21 cellular contexts compared by ENCODE assay signal in the genomic region with DNA sequence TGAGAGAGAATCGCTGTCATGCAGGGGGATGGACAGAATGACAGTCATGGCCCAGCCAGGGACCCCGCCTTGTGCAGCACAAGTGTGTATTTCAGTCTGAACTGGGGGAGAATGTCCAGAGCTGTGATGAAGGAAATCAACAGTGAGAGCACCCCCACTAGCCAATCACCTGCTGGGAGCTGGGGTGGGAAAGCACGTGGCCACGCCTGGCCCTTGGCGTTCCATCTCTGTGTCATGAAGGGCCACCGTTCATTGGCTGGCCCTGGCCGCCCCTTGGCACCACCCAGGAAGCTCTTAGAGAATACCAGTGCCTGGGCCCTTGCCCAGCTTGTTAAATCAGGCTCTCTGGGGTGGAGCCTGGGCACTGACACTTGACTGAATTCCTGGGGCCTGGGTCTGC. TPM values are rescaled to one million over a fixed set of nuclear protein-coding genes. Genes with fewer than 3 reads are reported as not detected.
DNase-seq lines count a peak whose midpoint lies in the region; ATAC-seq and TF ChIP-seq lines count a peak whose summit lies in the region.
"Had no signal": no experiment of that assay in that cellular context is flagged by ENCODE, and none has a peak within 500 bp of the region (broad histone marks: within the 10 kb centered on the region; RNA-seq: fewer than 3 reads in every experiment).

No MANE protein-coding gene starts in this region.

- WGBS in sigmoid colon, 2 donors: 74 to 83% methylated on average over 7 of the region's 7 CpGs
- WGBS in SK-N-SH (ENCODE audit: low lambda C conversion rate): 46% methylated on average over 2 of the region's 7 CpGs

- no peaks in the 10 kb centered on the region for H3K79me2 ChIP-seq in SK-N-SH (ENCODE audit: insufficient read depth)

- H3K4me3 Mint-ChIP-seq in activated T-cell treated with anti-CD3 and anti-CD28 coated beads, Interleukin-2, amount 50 U/mL, for 24 hours: no peak overlapping the region

- CTCF ChIA-PET in SK-N-SH (lab: Yijun Ruan, JAX): interaction anchor here (1.0 to 13.2 kb wide), 6 partner anchors 18 to 743 kb away, joined by 3 to 191 read pairs (median 4); a partner anchor contains a TSS

- peak; percentile 9 for DNase-seq in activated T-cell treated with anti-CD3 and anti-CD28 coated beads, Interleukin-2, amount 50 U/mL, for 24 hours
- DNase-seq in activated T-cell treated with anti-CD3 and anti-CD28 coated beads, Interleukin-2, amount 50 U/mL, for 48 hours: no peak
- no peak for DNase-seq in left lung
- DNase-seq in sigmoid colon: peak; percentile 28
- DNase-seq in iPS-NIHi11 (ENCODE audit: low spot score): no peak
- DNase-seq in SK-N-SH: no peak
- no peak for DNase-seq in hepatic stellate cell (ENCODE audit: low spot score)
- DNase-seq: 8988T, COR-L47, GDM1, H7, MM.1S, NCI-H1092, NCI-H1436 treated with DMSO at 0.1 percent for 48 hours, NCI-H2029 treated with DMSO at 0.1 percent for 48 hours, NCI-H446 treated with DMSO at 0.1 percent for 48 hours had no signal

- TF ChIP-seq POLR2A in sigmoid colon (IDR thresholded peaks at IDR 0.05): no peak

- H3K9me3 Mint-ChIP-seq in activated T-cell treated with anti-CD3 and anti-CD28 coated beads, Interleukin-2, amount 50 U/mL, for 24 hours: no peaks in the 10 kb centered on the region

- POLR2A ChIA-PET in SK-N-SH (lab: Yijun Ruan, JAX): no interaction called here

- H4K20me1 ChIP-seq in SK-N-SH (ENCODE audit: insufficient read depth): no peaks in the 10 kb centered on the region

- no peaks in the 10 kb centered on the region for H3K27me3 Mint-ChIP-seq in activated T-cell treated with anti-CD3 and anti-CD28 coated beads, Interleukin-2, amount 50 U/mL, for 24 hours

- no peak overlapping the region for H3K4me2 ChIP-seq in SK-N-SH

- no peaks in the 10 kb centered on the region for H3K36me3 Mint-ChIP-seq in activated T-cell treated with anti-CD3 and anti-CD28 coated beads, Interleukin-2, amount 50 U/mL, for 24 hours (ENCODE audit: low read depth)

- TF ChIP-seq CTCF in left lung (IDR thresholded peaks at IDR 0.05) (no peak), sigmoid colon (IDR thresholded peaks at IDR 0.05) (no peak), SK-N-SH (IDR thresholded peaks at IDR 0.05) (no peak)

- no peaks in the 10 kb centered on the region for H3K4me1 Mint-ChIP-seq in activated T-cell treated with anti-CD3 and anti-CD28 coated beads, Interleukin-2, amount 50 U/mL, for 24 hours (ENCODE audit: low read depth)

- H3K9me2 ChIP-seq in SK-N-SH: no peaks in the 10 kb centered on the region

- no peaks in the 10 kb centered on the region for H3K4me1 ChIP-seq in left lung
- no peaks in the 10 kb centered on the region for H3K4me1 ChIP-seq in sigmoid colon
- H3K4me1 ChIP-seq in SK-N-SH (ENCODE audit: control insufficient read depth in 1 of 2, insufficient read depth in 2 of 2, low read depth in 1 of 2, low read length in 1 of 2): peaks cover 0 to 69% of the 10 kb centered on the region in 2 experiments; a peak in 2 of 4 replicates

- TF ChIP-seq RAD21 in Ishikawa (IDR thresholded peaks at IDR 0.05; ENCODE audit: low read depth) (no peak), SK-N-SH (IDR thresholded peaks at IDR 0.05; ENCODE audit: low read length) (no peak)

- H3K36me3 ChIP-seq in left lung: no peaks in the 10 kb centered on the region
- no peaks in the 10 kb centered on the region for H3K36me3 ChIP-seq in sigmoid colon
- H3K36me3 ChIP-seq in SK-N-SH (replicated peaks in 1 of 2; ENCODE audit: control insufficient read depth in 1 of 2, insufficient read depth in 2 of 2, low read length in 1 of 2): no peaks in the 10 kb centered on the region

- H3K9ac ChIP-seq in SK-N-SH: no peak overlapping the region

- H3K27ac ChIP-seq in left lung (no peak overlapping the region), sigmoid colon (no peak overlapping the region), SK-N-SH (ENCODE audit: low read depth in 2 of 2, low read length in 1 of 2) (no peak overlapping the region)

- H3F3A ChIP-seq in SK-N-SH (replicated peaks; ENCODE audit: insufficient read depth): no peaks in the 10 kb centered on the region

- intact Hi-C loops in left lung (cut with DNase I): no loop called here
- intact Hi-C loops in sigmoid colon (cut with DNase I): no loop called here

- ATAC-seq in left lung: peak; percentile 3
- ATAC-seq: Panc1 had no signal

- H3K9me3 ChIP-seq in left lung: no peaks in the 10 kb centered on the region
- H3K9me3 ChIP-seq in sigmoid colon: no peaks in the 10 kb centered on the region
- no peaks in the 10 kb centered on the region for H3K9me3 ChIP-seq in SK-N-SH

- H3K27ac Mint-ChIP-seq in activated T-cell treated with anti-CD3 and anti-CD28 coated beads, Interleukin-2, amount 50 U/mL, for 24 hours: no peak overlapping the region

- TF ChIP-seq EP300 in Ishikawa (IDR thresholded peaks at IDR 0.05; ENCODE audit: borderline replicate concordance) (no peak), sigmoid colon (IDR thresholded peaks at IDR 0.05) (no peak), SK-N-SH (IDR thresholded peaks at IDR 0.05; ENCODE audit: borderline replicate concordance in 1 of 2, low read depth in 1 of 2, low read length in 1 of 2) (no peak)

- no peak overlapping the region for H2AFZ ChIP-seq in SK-N-SH (ENCODE audit: low read depth)

- no peak overlapping the region for H3K4me3 ChIP-seq in left lung
- H3K4me3 ChIP-seq in sigmoid colon: no peak overlapping the region
- no peak overlapping the region for H3K4me3 ChIP-seq in SK-N-SH (ENCODE audit: low read depth in 2 of 2, low read length in 1 of 2)

- H3K27me3 ChIP-seq in left lung (no peaks in the 10 kb centered on the region), sigmoid colon (no peaks in the 10 kb centered on the region), SK-N-SH (ENCODE audit: insufficient read depth) (no peaks in the 10 kb centered on the region)

TF ChIP-seq in Ishikawa, 13 proteins besides CTCF, POLR2A, EP300 and RAD21:
- TF ChIP-seq CREB1 (IDR thresholded peaks at IDR 0.05; ENCODE audit: low read depth) (no peak), CEBPB (IDR thresholded peaks at IDR 0.05) (no peak), ZBTB7A (IDR thresholded peaks at IDR 0.05; ENCODE audit: low read depth) (no peak), TEAD4 (IDR thresholded peaks at IDR 0.05) (no peak), FOXM1 (IDR thresholded peaks at IDR 0.05; ENCODE audit: borderline replicate concordance, low read depth) (no peak)
- TF ChIP-seq, protein P1, sequence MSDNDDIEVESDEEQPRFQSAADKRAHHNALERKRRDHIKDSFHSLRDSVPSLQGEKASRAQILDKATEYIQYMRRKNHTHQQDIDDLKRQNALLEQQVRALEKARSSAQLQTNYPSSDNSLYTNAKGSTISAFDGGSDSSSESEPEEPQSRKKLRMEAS (IDR thresholded peaks at IDR 0.05): 0 out of 2 replicates have a peak, but pooled peaks have one; percentile 33
- TF ChIP-seq, protein P2, sequence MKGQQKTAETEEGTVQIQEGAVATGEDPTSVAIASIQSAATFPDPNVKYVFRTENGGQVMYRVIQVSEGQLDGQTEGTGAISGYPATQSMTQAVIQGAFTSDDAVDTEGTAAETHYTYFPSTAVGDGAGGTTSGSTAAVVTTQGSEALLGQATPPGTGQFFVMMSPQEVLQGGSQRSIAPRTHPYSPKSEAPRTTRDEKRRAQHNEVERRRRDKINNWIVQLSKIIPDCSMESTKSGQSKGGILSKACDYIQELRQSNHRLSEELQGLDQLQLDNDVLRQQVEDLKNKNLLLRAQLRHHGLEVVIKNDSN (IDR thresholded peaks at IDR 0.05): peak; percentile 62; the same call in 1 of the 2 replicates
TF ChIP-seq in Ishikawa: peak in this region for 2.

TF ChIP-seq in SK-N-SH, 30 proteins besides CTCF, POLR2A, EP300 and RAD21:
- TF ChIP-seq TCF12 (IDR thresholded peaks at IDR 0.05): no peak

RNA-seq across cellular contexts. Expression of a gene that starts 22.8 kb away (rescaled TPM):
- 1 to 10 TPM; 1.1 to 2.6 TPM for total RNA-seq in left lung
- 1 to 10 TPM in 3 of 4 donors, under 1 TPM in 1; 0.66 to 4.7 (median 1.5) TPM for total RNA-seq in sigmoid colon
- polyA plus RNA-seq in sigmoid colon: 1 to 10 TPM in 1 of 3 donors, not detected in 2; 1.1 TPM
- polyA plus RNA-seq in SK-N-SH (2012; rRNA removed): 0.13 and 0.24 TPM in 2 replicates
- 0.10 and 0.29 TPM in 2 replicates for polyA plus RNA-seq in SK-N-SH (2012; cell fraction: cytosol; rRNA removed)
- polyA plus RNA-seq in SK-N-SH (2012; cell fraction: nucleus; rRNA removed): 0.09 and 0.10 TPM in 2 replicates
- total RNA-seq: Daoy, LHCN-M2 had no signal
- polyA plus RNA-seq: AG04450 had no signal

Comparison
In these comparisons a context has a peak if more than half of its experiments do, and no peak if none do; other contexts are left out.
1. DNase-seq: peak in activated T-cell treated with anti-CD3 and anti-CD28 coated beads, Interleukin-2, amount 50 U/mL, for 24 hours (single experiment) and sigmoid colon (single experiment); none in activated T-cell treated with anti-CD3 and anti-CD28 coated beads, Interleukin-2, amount 50 U/mL, for 48 hours (0 of 2), left lung (0 of 2), iPS-NIHi11 (single experiment), SK-N-SH (single experiment) and hepatic stellate cell (single experiment).